13 cellular contexts compared by ENCODE assay signal in genomic region chr6:26321005-26321404, GRCh38. TPM values are rescaled to one million over a fixed set of nuclear protein-coding genes. Genes with fewer than 3 reads are reported as not detected.
A peak's percentile ranks its signal among the peaks of the same experiment; 100 is the strongest.
DNase-seq lines count a peak whose midpoint lies in the region; ATAC-seq and TF ChIP-seq lines count a peak whose summit lies in the region.
"Had no signal": no experiment of that assay in that cellular context is flagged by ENCODE, and none has a peak within 500 bp of the region (broad histone marks: within the 10 kb centered on the region; RNA-seq: fewer than 3 reads in every experiment).

No MANE protein-coding gene starts in this region.

- no peak overlapping the region for H3K27ac Mint-ChIP-seq in activated T-cell treated with anti-CD3 and anti-CD28 coated beads, Interleukin-2, amount 50 U/mL, for 24 hours
- H3K27ac Mint-ChIP-seq in HFFc6 (no peak overlapping the region), nephron progenitor cell (no peak overlapping the region)

- no peak for DNase-seq in activated T-cell treated with anti-CD3 and anti-CD28 coated beads, Interleukin-2, amount 50 U/mL, for 24 hours
- no peak for DNase-seq in activated T-cell treated with anti-CD3 and anti-CD28 coated beads, Interleukin-2, amount 50 U/mL, for 48 hours
- DNase-seq in HFFc6 = no peak
- no peak for DNase-seq in WERI-Rb-1
- DNase-seq in nephron progenitor cell = no peak
- no peak for DNase-seq in dorsolateral prefrontal cortex
- DNase-seq in NOMO-1 treated with dmso at 0.1 percent for 144 hours (lab: John Stamatoyannopoulos, UW; ENCODE audit: unreplicated experiment) = no peak
- DNase-seq: immature natural killer cell; NCI-H524 treated with DMSO at 0.1 percent for 48 hours; stimulated activated CD4-positive, alpha-beta T cell treated with anti-CD3 and anti-CD28 coated beads, Interleukin-2, amount 100 ng/mL, for 48 hours; stimulated activated naive CD4-positive, alpha-beta T cell had no signal

- H3K9me3 ChIP-seq in WERI-Rb-1 (ENCODE audit: severe bottlenecking) = no peaks in the 10 kb centered on the region

- H3K9me3 Mint-ChIP-seq in activated T-cell treated with anti-CD3 and anti-CD28 coated beads, Interleukin-2, amount 50 U/mL, for 24 hours = peaks cover 3% of the 10 kb centered on the region
- H3K9me3 Mint-ChIP-seq in HFFc6 (no peaks in the 10 kb centered on the region), nephron progenitor cell (no peaks in the 10 kb centered on the region)

- intact Hi-C loops in dorsolateral prefrontal cortex (cut with DNase I) = no loop called here

- H3K4me3 ChIP-seq in WERI-Rb-1 (ENCODE audit: low read depth, low read length) (peak overlapping the region; percentile 92), dorsolateral prefrontal cortex (no peak overlapping the region)

- no peaks in the 10 kb centered on the region for H3K27me3 ChIP-seq in WERI-Rb-1 (ENCODE audit: insufficient read depth, low read depth, severe bottlenecking)
- H3K27me3 ChIP-seq in dorsolateral prefrontal cortex = peaks cover 0 to 76% (median 32%) of the 10 kb centered on the region in 45 donors

- no peak for ATAC-seq in GM19452 (IDR thresholded peaks at IDR 0.05; ENCODE audit: unreplicated experiment)

- peaks cover 10% of the 10 kb centered on the region for H3K27me3 Mint-ChIP-seq in activated T-cell treated with anti-CD3 and anti-CD28 coated beads, Interleukin-2, amount 50 U/mL, for 24 hours
- H3K27me3 Mint-ChIP-seq in HFFc6 (ENCODE audit: insufficient read depth) (peaks cover 2% of the 10 kb centered on the region; the same call in 1 of the 2 replicates), nephron progenitor cell (ENCODE audit: low read depth, poor library complexity) (peaks cover 41% of the 10 kb centered on the region)

- no peak overlapping the region for H3K27ac ChIP-seq in WERI-Rb-1
- H3K27ac ChIP-seq in dorsolateral prefrontal cortex = no peak overlapping the region
- H3K27ac ChIP-seq: coronary artery had no signal

- no peaks in the 10 kb centered on the region for H3K36me3 ChIP-seq in WERI-Rb-1

- H3K4me1 Mint-ChIP-seq in activated T-cell treated with anti-CD3 and anti-CD28 coated beads, Interleukin-2, amount 50 U/mL, for 24 hours (ENCODE audit: low read depth) = peaks cover 20% of the 10 kb centered on the region
- H3K4me1 Mint-ChIP-seq in HFFc6 (ENCODE audit: low read depth) (peaks cover 24% of the 10 kb centered on the region), nephron progenitor cell (peaks cover 41% of the 10 kb centered on the region)

- H3K4me3 Mint-ChIP-seq in activated T-cell treated with anti-CD3 and anti-CD28 coated beads, Interleukin-2, amount 50 U/mL, for 24 hours = peak overlapping the region; percentile 18
- H3K4me3 Mint-ChIP-seq in HFFc6 (peak overlapping the region; percentile 90), nephron progenitor cell (peak overlapping the region; percentile 66)

- TF ChIP-seq CTCF in HFFc6 (IDR thresholded peaks at IDR 0.05) (no peak), WERI-Rb-1 (IDR thresholded peaks at IDR 0.05; ENCODE audit: low read depth, low read length) (no peak), nephron progenitor cell (IDR thresholded peaks at IDR 0.05) (no peak), dorsolateral prefrontal cortex (IDR thresholded peaks at IDR 0.05 in 54 of 56, conservative IDR thresholded peaks at IDR 0.05 in 2 of 56; ENCODE audit: low read depth in 1 of 56, partially characterized antibody in 56 of 56) (no peak)

- H3K36me3 Mint-ChIP-seq in activated T-cell treated with anti-CD3 and anti-CD28 coated beads, Interleukin-2, amount 50 U/mL, for 24 hours (ENCODE audit: low read depth) = peaks cover 2% of the 10 kb centered on the region
- H3K36me3 Mint-ChIP-seq in HFFc6 (ENCODE audit: low read depth) (no peaks in the 10 kb centered on the region), nephron progenitor cell (ENCODE audit: low read depth) (no peaks in the 10 kb centered on the region)
- H3K36me3 Mint-ChIP-seq: immature natural killer cell had no signal

RNA-seq across cellular contexts. Expression of gene BTN3A2, which starts 44.0 kb away (rescaled TPM):
- total RNA-seq in HFFc6 (2021; fragmentation: NEBNext Ultra II Directional; extraction: Animal tissue kit (Norgen Biotek cat#: 25700)) = 10 to 100 TPM; 16.4 to 27.5 (median 24.9) TPM
- 10 to 100 TPM in 56 of 120 experiments, 1 to 10 TPM in 64; 3.8 to 30.1 (median 9.7) TPM for total RNA-seq in dorsolateral prefrontal cortex

Comparison
In these comparisons a context has a peak if more than half of its experiments do, and no peak if none do; other contexts are left out.
1. H3K4me3 Mint-ChIP-seq: peak in every context shown above with its lines; median percentile 90 in HFFc6; 66 in nephron progenitor cell; 18 in activated T-cell treated with anti-CD3 and anti-CD28 coated beads, Interleukin-2, amount 50 U/mL, for 24 hours.